In genomic region chr11:36376888-36377758, GRCh38 we compare ENCODE assay signal across 8 cellular contexts.
DNase-seq lines count a peak whose midpoint lies in the region; ATAC-seq and TF ChIP-seq lines count a peak whose summit lies in the region.

No MANE protein-coding gene starts in this region.

- peak overlapping the region; percentile 6 to 92 (median 71) for H3K27ac ChIP-seq in skin epidermis

- H3K9me3 Mint-ChIP-seq in brain (peaks cover 0 to 3% (median 0%) of the 10 kb centered on the region in 5 experiments), immature natural killer cell (no peaks in the 10 kb centered on the region)

- peak overlapping the region; percentile 48 to 79 (median 65) for H3K4me3 ChIP-seq in skin epidermis

- H3K4me3 Mint-ChIP-seq in brain = peak overlapping the region; percentile 92 to 97 (median 95)
- peak overlapping the region; percentile 95 to 100 (median 99) for H3K4me3 Mint-ChIP-seq in immature natural killer cell

- peak overlapping the region; percentile 24 to 81 (median 78) for H3K27ac Mint-ChIP-seq in brain
- peak overlapping the region; percentile 85 to 99 (median 96) for H3K27ac Mint-ChIP-seq in immature natural killer cell

- H3K27me3 Mint-ChIP-seq in brain (peaks cover 56% of the 10 kb centered on the region), immature natural killer cell (ENCODE audit: low read depth in 3 of 3) (peaks cover 3 to 20% (median 8%) of the 10 kb centered on the region in 3 donors)

- ATAC-seq in HG03108 (IDR thresholded peaks at IDR 0.05; ENCODE audit: unreplicated experiment) (peak; percentile 48), HG02840 (IDR thresholded peaks at IDR 0.05; ENCODE audit: low FRiP score, unreplicated experiment) (no peak)

- peak; percentile 47 for TF ChIP-seq CTCF in GM10266 (IDR thresholded peaks at IDR 0.05; ENCODE audit: control insufficient read depth, insufficient read depth, low read depth, missing control alignments)
- TF ChIP-seq CTCF in brain (conservative IDR thresholded peaks at IDR 0.05) = peak; percentile 53 to 77

- H3K4me1 Mint-ChIP-seq in brain (peaks cover 42% of the 10 kb centered on the region), immature natural killer cell (peaks cover 69 to 75% of the 10 kb centered on the region in 2 donors)

- DNase-seq in GM10266 (ENCODE audit: extremely low spot score) (peak; percentile 32), T-helper 1 cell (peak; percentile 27 to 86 (median 34)), immature natural killer cell (peak; percentile 75 to 80 (median 79)), NCI-H1436 (lab: John Stamatoyannopoulos, UW) (no peak)

- H3K36me3 Mint-ChIP-seq in brain (peaks cover 4% of the 10 kb centered on the region), immature natural killer cell (peaks cover 29 to 40% (median 34%) of the 10 kb centered on the region in 3 donors)
